Comparison of ENCODE assay signal across 21 cellular contexts in the genomic region with DNA sequence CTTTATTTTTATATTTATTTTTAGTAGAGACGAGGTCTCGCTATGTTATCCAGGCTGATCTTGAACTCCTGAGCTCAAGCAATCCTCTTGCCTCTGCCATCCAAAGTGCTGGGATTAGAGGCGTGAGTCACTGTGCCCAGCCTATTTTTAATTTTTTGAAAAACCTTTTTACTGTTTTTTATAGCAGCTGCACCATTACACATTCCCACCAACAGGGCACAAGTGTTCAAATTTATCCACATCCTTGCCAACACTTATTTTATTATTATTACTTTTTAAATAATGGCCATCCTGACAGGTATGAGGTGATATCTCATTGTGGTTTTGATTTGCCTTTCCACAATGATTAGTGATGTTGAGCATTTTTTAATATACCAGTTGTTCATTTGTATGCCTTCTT. TPM values are rescaled to one million over a fixed set of nuclear protein-coding genes. Genes with fewer than 3 reads are reported as not detected.
DNase-seq lines count a peak whose midpoint lies in the region; ATAC-seq and TF ChIP-seq lines count a peak whose summit lies in the region.
"Had no signal": no experiment of that assay in that cellular context is flagged by ENCODE, and none has a peak within 500 bp of the region (broad histone marks: within the 10 kb centered on the region; RNA-seq: fewer than 3 reads in every experiment).

No MANE protein-coding gene starts in this region.

- intact Hi-C loops in IMR-90 (cut with micrococcal nuclease) = no loop called here

- no peak overlapping the region for H2BK5ac ChIP-seq in IMR-90 (ENCODE audit: low read depth, low read length, poor library complexity, severe bottlenecking)

- H2BK120ac ChIP-seq in IMR-90 (ENCODE audit: low read depth, low read length) = no peak overlapping the region

- H3K27me3 Mint-ChIP-seq in endodermal cell (ENCODE audit: insufficient read depth) (peaks cover 26% of the 10 kb centered on the region), mesothelial cell of epicardium (ENCODE audit: low read depth) (no peaks in the 10 kb centered on the region)

- no peak for TF ChIP-seq POLR2A in IMR-90 (IDR thresholded peaks at IDR 0.05; ENCODE audit: low read depth, low read length)

- no CpG with 5 or more reads among the region's 3 CpGs for WGBS in IMR-90 (ENCODE audit: extremely low coverage in 2 of 2, insufficient read length in 1 of 2), 2 experiments
- WGBS in endodermal cell (ENCODE audit: insufficient coverage in 1 of 2, insufficient read length in 1 of 2), 2 experiments = 91 to 100% methylated on average over 3 of the region's 3 CpGs

- H3K4me1 ChIP-seq in IMR-90 (ENCODE audit: control insufficient read depth, insufficient read depth, low read length) = no peaks in the 10 kb centered on the region
- peaks cover 12% of the 10 kb centered on the region for H3K4me1 ChIP-seq in endodermal cell (ENCODE audit: control insufficient read depth, insufficient read depth, low read length)
- H3K4me1 ChIP-seq: BLaER1 treated with 17β-estradiol and CSF1 and Interleukin-3, amounts not matched to agents 10 nM and 100 nM had no signal

- no peak for TF ChIP-seq RAD21 in IMR-90 (IDR thresholded peaks at IDR 0.05; ENCODE audit: low read length)

- H3K27ac ChIP-seq in AG04450 (ENCODE audit: low read depth, low read length) (no peak overlapping the region), IMR-90 (ENCODE audit: insufficient read depth, low read length) (no peak overlapping the region), endodermal cell (ENCODE audit: low read depth, low read length) (no peak overlapping the region)
- H3K27ac ChIP-seq: BLaER1 treated with 17β-estradiol and CSF1 and Interleukin-3, amounts not matched to agents 10 nM and 100 nM; RWPE1 had no signal

- in situ Hi-C loops in IMR-90 (cut with MboI; ENCODE audit: low sequenced_read_pairs) = no loop called here

- H3K4me3 ChIP-seq in AG04450 (ENCODE audit: low read depth, low read length) (no peak overlapping the region), IMR-90 (ENCODE audit: insufficient read depth, low read depth, low read length) (no peak overlapping the region), endodermal cell (ENCODE audit: low read length) (no peak overlapping the region)
- H3K4me3 ChIP-seq: BLaER1 treated with 17β-estradiol and CSF1 and Interleukin-3, amounts not matched to agents 10 nM and 100 nM; GM12878 had no signal

- no peak overlapping the region for H4K91ac ChIP-seq in IMR-90 (ENCODE audit: insufficient read depth, low read depth, low read length)

- H3K36me3 ChIP-seq in IMR-90 (ENCODE audit: control insufficient read depth, insufficient read depth, low read length) (no peaks in the 10 kb centered on the region), endodermal cell (ENCODE audit: control insufficient read depth, insufficient read depth, low read length) (no peaks in the 10 kb centered on the region)
- H3K36me3 ChIP-seq: BLaER1 treated with 17β-estradiol and CSF1 and Interleukin-3, amounts not matched to agents 10 nM and 100 nM had no signal

- H3K4me1 Mint-ChIP-seq in endodermal cell (peaks cover 25% of the 10 kb centered on the region), mesothelial cell of epicardium (peaks cover 16% of the 10 kb centered on the region)
- H3K4me1 Mint-ChIP-seq: CD8-positive, alpha-beta memory T cell had no signal

- DNase-seq in AG04450 (ENCODE audit: low read depth, low spot score) (no peak), IMR-90 (no peak), endodermal cell (no peak), mesothelial cell of epicardium (ENCODE audit: low spot score in 2 of 2, unreplicated experiment in 2 of 2) (no peak), NCI-H1092 (lab: John Stamatoyannopoulos, UW) (no peak), DMS53 treated with DMSO at 0.1 percent for 48 hours (lab: John Stamatoyannopoulos, UW; ENCODE audit: unreplicated experiment) (no peak)
- no peak for DNase-seq in effector CD4-positive, alpha-beta T cell
- DNase-seq: CD8-positive, alpha-beta memory T cell; DMS79 treated with DMSO at 0.1 percent for 48 hours; Kasumi-1; NCI-H1930; NK-92 treated with Interleukin-12 subunit alpha and Interleukin-12 subunit beta, amount 100 ng/mL, for 24 hours; OCI-M1 had no signal

- H2AK5ac ChIP-seq in IMR-90 (ENCODE audit: low read depth, low read length) = no peak overlapping the region

- dilution Hi-C loops in IMR-90 (cut with HindIII; ENCODE audit: low sequenced_read_pairs, unreplicated experiment) = no loop called here

- H3K36me3 Mint-ChIP-seq in endodermal cell (ENCODE audit: low read depth) (peaks cover 1% of the 10 kb centered on the region), mesothelial cell of epicardium (no peaks in the 10 kb centered on the region)

- H4K5ac ChIP-seq in IMR-90 (ENCODE audit: low read depth, low read length) = no peak overlapping the region

- H3K14ac ChIP-seq in IMR-90 (replicated peaks; ENCODE audit: low read depth, low read length) = no peak overlapping the region

- no peaks in the 10 kb centered on the region for H3K9me3 ChIP-seq in AG04450 (ENCODE audit: control insufficient read depth, insufficient read depth, low read length)
- H3K9me3 ChIP-seq in IMR-90 (ENCODE audit: control insufficient read depth, insufficient read depth, low read length) = 0 out of 2 replicates have a peak, but pooled peaks cover 3% of the 10 kb centered on the region
- H3K9me3 ChIP-seq in endodermal cell (ENCODE audit: control insufficient read depth, low read length) = peaks cover 3% of the 10 kb centered on the region

- no peak overlapping the region for H2AK9ac ChIP-seq in IMR-90 (replicated peaks; ENCODE audit: low read depth, low read length, poor library complexity)

- H2BK20ac ChIP-seq in IMR-90 (ENCODE audit: low read depth, low read length) = no peak overlapping the region

- no peak overlapping the region for H3K4ac ChIP-seq in IMR-90 (ENCODE audit: low read depth, low read length)

- POLR2A ChIA-PET in AG04450 (lab: Yijun Ruan, JAX) (no interaction called here), IMR-90 (lab: Charles Lee; ENCODE audit: unreplicated experiment) (no interaction called here)

- H3K79me1 ChIP-seq in IMR-90 (ENCODE audit: low read depth in 1 of 2, low read length in 2 of 2) = no peaks in the 10 kb centered on the region

- H3K9me3 Mint-ChIP-seq in endodermal cell (peaks cover 8% of the 10 kb centered on the region), mesothelial cell of epicardium (peaks cover 13% of the 10 kb centered on the region)

- TF ChIP-seq CTCF in AG04450 (IDR thresholded peaks at IDR 0.05; ENCODE audit: low read depth, low read length) = peak; percentile 27
- peak; percentile 29; the same call in 1 of the 2 replicates for TF ChIP-seq CTCF in IMR-90 (conservative IDR thresholded peaks at IDR 0.05; ENCODE audit: low read depth, low read length)
- peak; percentile 50 for TF ChIP-seq CTCF in endodermal cell (conservative IDR thresholded peaks at IDR 0.05)
- peak; percentile 60 for TF ChIP-seq CTCF in mesothelial cell of epicardium (IDR thresholded peaks at IDR 0.05; ENCODE audit: unreplicated experiment)

- H3K9ac ChIP-seq in IMR-90 (ENCODE audit: low read depth, low read length) (no peak overlapping the region), endodermal cell (ENCODE audit: extremely low read depth, low read length, poor library complexity, severe bottlenecking) (no peak overlapping the region)
- H3K9ac ChIP-seq: BLaER1 treated with 17β-estradiol and CSF1 and Interleukin-3, amounts not matched to agents 10 nM and 100 nM had no signal

- H3K18ac ChIP-seq in IMR-90 (ENCODE audit: low read depth, low read length) = no peak overlapping the region

- H3K4me3 Mint-ChIP-seq in endodermal cell (no peak overlapping the region), mesothelial cell of epicardium (no peak overlapping the region)
- H3K4me3 Mint-ChIP-seq: CD8-positive, alpha-beta memory T cell; IgD-negative memory B cell had no signal

- H4K20me1 ChIP-seq in IMR-90 (ENCODE audit: insufficient read depth, low read length) = no peaks in the 10 kb centered on the region
- H4K20me1 ChIP-seq: BLaER1 treated with 17β-estradiol and CSF1 and Interleukin-3, amounts not matched to agents 10 nM and 100 nM had no signal

- H3K27me3 ChIP-seq in AG04450 (ENCODE audit: control insufficient read depth, insufficient read depth, low read length) (peaks cover 20% of the 10 kb centered on the region), IMR-90 (ENCODE audit: control insufficient read depth, insufficient read depth, low read length) (peaks cover 18% of the 10 kb centered on the region), endodermal cell (ENCODE audit: control insufficient read depth, insufficient read depth, low read length, poor library complexity, severe bottlenecking) (peaks cover 9% of the 10 kb centered on the region)
- H3K27me3 ChIP-seq: BLaER1 treated with 17β-estradiol and CSF1 and Interleukin-3, amounts not matched to agents 10 nM and 100 nM had no signal

- no peak overlapping the region for H3K23ac ChIP-seq in IMR-90 (ENCODE audit: low read depth, low read length)

- no peak overlapping the region for H2AFZ ChIP-seq in IMR-90 (replicated peaks; ENCODE audit: low read length, poor library complexity)

- no peaks in the 10 kb centered on the region for H3K9me1 ChIP-seq in IMR-90 (ENCODE audit: insufficient read depth, low read length)

- ATAC-seq in IMR-90 (ENCODE audit: low read depth) (no peak), GM19463 (IDR thresholded peaks at IDR 0.05; ENCODE audit: unreplicated experiment) (no peak)
- ATAC-seq: GM12878 had no signal

- H3K27ac Mint-ChIP-seq in endodermal cell = no peak overlapping the region
- no peak overlapping the region for H3K27ac Mint-ChIP-seq in mesothelial cell of epicardium
- H3K27ac Mint-ChIP-seq: CD8-positive, alpha-beta memory T cell; IgD-negative memory B cell had no signal

- H2BK15ac ChIP-seq in IMR-90 (ENCODE audit: low read depth, low read length) = no peak overlapping the region

- H4K8ac ChIP-seq in IMR-90 (ENCODE audit: low read depth in 2 of 2, low read length in 2 of 2) = no peak overlapping the region

- no TSS peak for BruUV-seq in IMR-90 (replicated peaks; lab: Mats Ljungman, UMichigan)

- no peak overlapping the region for H3K56ac ChIP-seq in IMR-90 (ENCODE audit: extremely low read depth, insufficient read depth, low read length)

- CTCF ChIA-PET in AG04450 (lab: Charles Lee) (interaction anchor here (0.6 to 2.0 kb wide), 3 partner anchors 18 to 345 kb away, joined by 4 to 9 read pairs (median 4); no protein-coding TSS in a partner anchor), IMR-90 (lab: Yijun Ruan, JAX) (interaction anchor here (1.4 kb wide), 1 partner anchor 13 kb away, joined by 3 read pairs; no protein-coding TSS in a partner anchor)

- no peak overlapping the region for H3K4me2 ChIP-seq in IMR-90 (ENCODE audit: low read depth, low read length)
- H3K4me2 ChIP-seq: BLaER1 treated with 17β-estradiol and CSF1 and Interleukin-3, amounts not matched to agents 10 nM and 100 nM had no signal

RNA-seq across cellular contexts. Expression of a gene that starts 42.5 kb away (rescaled TPM):
- polyA plus RNA-seq in AG04450 (2011; rRNA removed) (0.04 TPM in 1 of 2 replicates, not detected in the other), IMR-90 (2012; rRNA removed) (0.02 and 0.03 TPM in 2 replicates)
- polyA minus RNA-seq in AG04450 (2011; rRNA and poly(A)+ RNA removed) = not detected in 2 replicates
- total RNA-seq in IMR-90 (2012; rRNA removed) (not detected in 2 replicates), endodermal cell (1 to 10 TPM; 7.2 to 7.3 TPM), mesothelial cell of epicardium (3.3 to 4.5 TPM (median 3.6 TPM) in 3 replicates)
- polyA plus RNA-seq in IMR-90 (2012; cell fraction: cytosol; rRNA removed) = 0.02 TPM in 1 of 2 replicates, not detected in the other
- polyA plus RNA-seq in IMR-90 (2012; cell fraction: nucleus; rRNA removed; ENCODE audit: low replicate concordance) = 0.10 and 0.15 TPM in 2 replicates
- polyA plus RNA-seq in endodermal cell (2013, experiment 1 of 2) = 2.4 TPM
- 1.7 TPM for polyA plus RNA-seq in endodermal cell (2013, experiment 2 of 2)
- total RNA-seq: A172, H4, HT1080 had no signal
- polyA plus RNA-seq: IgD-negative memory B cell had no signal

RNA-seq across cellular contexts. Expression of a gene that starts 47.7 kb away (rescaled TPM):
- polyA plus RNA-seq in AG04450 (2011; rRNA removed) (0.04 TPM in 1 of 2 replicates, not detected in the other), IMR-90 (2012; rRNA removed) (0.04 and 0.05 TPM in 2 replicates)
- polyA minus RNA-seq in AG04450 (2011; rRNA and poly(A)+ RNA removed) = not detected in 2 replicates
- total RNA-seq in IMR-90 (2012; rRNA removed) (not detected in 2 replicates), endodermal cell (1 to 10 TPM; 1.1 to 2.6 TPM), mesothelial cell of epicardium (0.34 to 0.50 TPM (median 0.40 TPM) in 3 replicates)
- polyA plus RNA-seq in IMR-90 (2012; cell fraction: cytosol; rRNA removed) = 0.05 TPM in 2 replicates
- polyA plus RNA-seq in IMR-90 (2012; cell fraction: nucleus; rRNA removed; ENCODE audit: low replicate concordance) = 0.18 and 0.37 TPM in 2 replicates
- 0.57 TPM for polyA plus RNA-seq in endodermal cell (2013, experiment 1 of 2)
- 0.25 TPM for polyA plus RNA-seq in endodermal cell (2013, experiment 2 of 2)
- total RNA-seq: A172; CD8-positive, alpha-beta memory T cell; GM12878; H4 had no signal
- polyA plus RNA-seq: CD8-positive, alpha-beta memory T cell; GM12878; IgD-negative memory B cell had no signal
